Comparison of ENCODE assay signal across 1 cellular context in the genomic region with DNA sequence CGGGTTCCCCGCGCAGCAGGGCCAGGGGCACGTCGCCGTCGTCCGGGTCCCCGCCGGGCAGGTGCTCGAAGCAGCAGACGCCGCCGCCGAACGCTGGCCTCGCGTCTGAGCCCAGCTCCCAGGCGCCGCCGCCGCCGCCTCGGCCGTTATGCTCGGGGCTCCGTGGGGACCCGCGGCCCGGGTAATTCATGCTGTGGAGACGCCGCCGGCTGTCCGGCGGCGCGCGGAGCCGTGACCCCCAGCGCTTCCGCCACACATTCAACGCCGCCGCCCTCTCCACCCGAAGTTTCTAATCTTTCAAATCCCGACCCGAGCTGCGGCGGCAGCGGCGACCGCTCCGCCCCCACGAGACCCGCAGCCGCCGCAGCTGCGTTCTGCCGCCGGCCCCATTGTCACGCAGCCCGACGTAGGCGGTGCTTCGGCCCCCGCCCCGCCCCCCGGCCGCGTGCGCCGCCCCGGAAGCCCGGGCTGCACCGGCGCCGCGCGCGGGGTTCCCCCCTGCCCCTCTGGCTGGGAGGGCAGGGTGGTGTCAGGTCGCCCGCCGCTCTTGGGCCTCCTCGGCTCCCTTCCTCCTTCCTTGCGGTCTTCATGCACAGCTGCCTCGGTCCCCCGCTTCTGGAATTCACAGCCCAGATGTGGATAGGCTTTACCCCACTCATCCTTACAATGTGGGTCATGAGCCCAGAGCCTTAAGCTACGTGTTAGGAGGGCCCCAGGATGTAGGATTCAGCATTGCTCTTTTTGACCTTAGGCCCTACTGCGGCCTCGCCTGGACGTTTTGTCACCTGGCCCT.
A peak's percentile ranks its signal among the peaks of the same experiment; 100 is the strongest.
TF ChIP-seq lines count a peak whose summit lies in the region.

A gene (minus strand): TSS at position 415 of the 793 bp plus-strand sequence. CDS start 225 bp downstream, at position 190.

TF ChIP-seq in HepG2, 621 proteins besides CTCF, POLR2A, EP300 and RAD21 (continued from another document and continues in another):
- no peak for TF ChIP-seq SRSF4 (IDR thresholded peaks at IDR 0.05; ENCODE audit: low read depth, low read length, poor library complexity, severe bottlenecking)
- no peak for TF ChIP-seq ZNF564 (CRISPR knock-in tag; IDR thresholded peaks at IDR 0.05)
- TF ChIP-seq, protein P1, sequence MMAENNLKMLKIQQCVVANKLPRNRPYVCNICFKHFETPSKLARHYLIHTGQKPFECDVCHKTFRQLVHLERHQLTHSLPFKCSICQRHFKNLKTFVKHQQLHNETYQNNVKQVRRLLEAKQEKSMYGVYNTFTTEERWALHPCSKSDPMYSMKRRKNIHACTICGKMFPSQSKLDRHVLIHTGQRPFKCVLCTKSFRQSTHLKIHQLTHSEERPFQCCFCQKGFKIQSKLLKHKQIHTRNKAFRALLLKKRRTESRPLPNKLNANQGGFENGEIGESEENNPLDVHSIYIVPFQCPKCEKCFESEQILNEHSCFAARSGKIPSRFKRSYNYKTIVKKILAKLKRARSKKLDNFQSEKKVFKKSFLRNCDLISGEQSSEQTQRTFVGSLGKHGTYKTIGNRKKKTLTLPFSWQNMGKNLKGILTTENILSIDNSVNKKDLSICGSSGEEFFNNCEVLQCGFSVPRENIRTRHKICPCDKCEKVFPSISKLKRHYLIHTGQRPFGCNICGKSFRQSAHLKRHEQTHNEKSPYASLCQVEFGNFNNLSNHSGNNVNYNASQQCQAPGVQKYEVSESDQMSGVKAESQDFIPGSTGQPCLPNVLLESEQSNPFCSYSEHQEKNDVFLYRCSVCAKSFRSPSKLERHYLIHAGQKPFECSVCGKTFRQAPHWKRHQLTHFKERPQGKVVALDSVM (CRISPR knock-in tag; IDR thresholded peaks at IDR 0.05): no peak
- TF ChIP-seq GATA4 (IDR thresholded peaks at IDR 0.05; ENCODE audit: borderline replicate concordance, low read depth): no peak
- 0 out of 2 replicates have a peak, but pooled peaks have one; percentile 21 for TF ChIP-seq BHLHE40 (IDR thresholded peaks at IDR 0.05; ENCODE audit: low read length)
- TF ChIP-seq, protein P2, sequence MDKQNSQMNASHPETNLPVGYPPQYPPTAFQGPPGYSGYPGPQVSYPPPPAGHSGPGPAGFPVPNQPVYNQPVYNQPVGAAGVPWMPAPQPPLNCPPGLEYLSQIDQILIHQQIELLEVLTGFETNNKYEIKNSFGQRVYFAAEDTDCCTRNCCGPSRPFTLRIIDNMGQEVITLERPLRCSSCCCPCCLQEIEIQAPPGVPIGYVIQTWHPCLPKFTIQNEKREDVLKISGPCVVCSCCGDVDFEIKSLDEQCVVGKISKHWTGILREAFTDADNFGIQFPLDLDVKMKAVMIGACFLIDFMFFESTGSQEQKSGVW (CRISPR knock-in tag; IDR thresholded peaks at IDR 0.05; ENCODE audit: borderline replicate concordance): no peak
- TF ChIP-seq ZNF350 (CRISPR knock-in tag; IDR thresholded peaks at IDR 0.05; ENCODE audit: borderline replicate concordance, low read depth): 0 out of 2 replicates have a peak, but pooled peaks have one; percentile 34
- TF ChIP-seq SATB2 (CRISPR knock-in tag; IDR thresholded peaks at IDR 0.05): no peak
- no peak for TF ChIP-seq ZNF17 (CRISPR knock-in tag; IDR thresholded peaks at IDR 0.05)
- no peak for TF ChIP-seq RORA (CRISPR knock-in tag; IDR thresholded peaks at IDR 0.05)
- TF ChIP-seq ZBTB3 (CRISPR knock-in tag; IDR thresholded peaks at IDR 0.05; ENCODE audit: borderline replicate concordance, low read depth): no peak
- TF ChIP-seq KAT8 (CRISPR knock-in tag; IDR thresholded peaks at IDR 0.05): peak; percentile 55
- no peak for TF ChIP-seq NPAS2 (CRISPR knock-in tag; IDR thresholded peaks at IDR 0.05; ENCODE audit: borderline replicate concordance)
- no peak for TF ChIP-seq ZNF761 (CRISPR knock-in tag; conservative IDR thresholded peaks at IDR 0.05)
- peak; percentile 48; the same call in 1 of the 2 replicates for TF ChIP-seq KDM5B (CRISPR knock-in tag; IDR thresholded peaks at IDR 0.05; ENCODE audit: borderline replicate concordance)
- TF ChIP-seq, protein P3, sequence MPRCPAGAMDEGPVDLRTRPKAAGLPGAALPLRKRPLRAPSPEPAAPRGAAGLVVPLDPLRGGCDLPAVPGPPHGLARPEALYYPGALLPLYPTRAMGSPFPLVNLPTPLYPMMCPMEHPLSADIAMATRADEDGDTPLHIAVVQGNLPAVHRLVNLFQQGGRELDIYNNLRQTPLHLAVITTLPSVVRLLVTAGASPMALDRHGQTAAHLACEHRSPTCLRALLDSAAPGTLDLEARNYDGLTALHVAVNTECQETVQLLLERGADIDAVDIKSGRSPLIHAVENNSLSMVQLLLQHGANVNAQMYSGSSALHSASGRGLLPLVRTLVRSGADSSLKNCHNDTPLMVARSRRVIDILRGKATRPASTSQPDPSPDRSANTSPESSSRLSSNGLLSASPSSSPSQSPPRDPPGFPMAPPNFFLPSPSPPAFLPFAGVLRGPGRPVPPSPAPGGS (CRISPR knock-in tag; IDR thresholded peaks at IDR 0.05): no peak
- 0 out of 2 replicates have a peak, but pooled peaks have one; percentile 11 for TF ChIP-seq ZNF331 (CRISPR knock-in tag; IDR thresholded peaks at IDR 0.05)
- TF ChIP-seq SIN3A (IDR thresholded peaks at IDR 0.05; ENCODE audit: borderline replicate concordance, low read depth, low read length): peak; percentile 75; the same call in 1 of the 2 replicates
- TF ChIP-seq TBX2 (CRISPR knock-in tag; IDR thresholded peaks at IDR 0.05; ENCODE audit: borderline replicate concordance): no peak
- TF ChIP-seq RBFOX2 (IDR thresholded peaks at IDR 0.05; ENCODE audit: low read depth, low read length): peak; percentile 74
- TF ChIP-seq ZBTB7B (CRISPR knock-in tag; IDR thresholded peaks at IDR 0.05): no peak
- no peak for TF ChIP-seq NFKBIZ (CRISPR knock-in tag; IDR thresholded peaks at IDR 0.05)
- TF ChIP-seq ZBTB38 (CRISPR knock-in tag; IDR thresholded peaks at IDR 0.05): no peak
- peak; percentile 45 for TF ChIP-seq ASH2L (IDR thresholded peaks at IDR 0.05; ENCODE audit: insufficient read length, low read depth, low read length)
- TF ChIP-seq ARNT2 (CRISPR knock-in tag; IDR thresholded peaks at IDR 0.05; ENCODE audit: low read depth): 0 out of 2 replicates have a peak, but pooled peaks have one; percentile 22
- TF ChIP-seq SUZ12 (IDR thresholded peaks at IDR 0.05; ENCODE audit: low read depth, low read length): no peak
- peak; percentile 75; the same call in 1 of the 2 replicates for TF ChIP-seq ZNF446 (CRISPR knock-in tag; IDR thresholded peaks at IDR 0.05)
- TF ChIP-seq ZNF674 (CRISPR knock-in tag; IDR thresholded peaks at IDR 0.05; ENCODE audit: low read depth): no peak
- TF ChIP-seq, protein P4, sequence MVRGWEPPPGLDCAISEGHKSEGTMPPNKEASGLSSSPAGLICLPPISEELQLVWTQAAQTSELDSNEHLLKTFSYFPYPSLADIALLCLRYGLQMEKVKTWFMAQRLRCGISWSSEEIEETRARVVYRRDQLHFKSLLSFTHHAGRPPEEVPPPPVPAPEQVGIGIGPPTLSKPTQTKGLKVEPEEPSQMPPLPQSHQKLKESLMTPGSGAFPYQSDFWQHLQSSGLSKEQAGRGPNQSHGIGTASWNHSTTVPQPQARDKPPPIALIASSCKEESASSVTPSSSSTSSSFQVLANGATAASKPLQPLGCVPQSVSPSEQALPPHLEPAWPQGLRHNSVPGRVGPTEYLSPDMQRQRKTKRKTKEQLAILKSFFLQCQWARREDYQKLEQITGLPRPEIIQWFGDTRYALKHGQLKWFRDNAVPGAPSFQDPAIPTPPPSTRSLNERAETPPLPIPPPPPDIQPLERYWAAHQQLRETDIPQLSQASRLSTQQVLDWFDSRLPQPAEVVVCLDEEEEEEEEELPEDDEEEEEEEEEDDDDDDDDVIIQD (CRISPR knock-in tag; IDR thresholded peaks at IDR 0.05; ENCODE audit: low read depth): peak; percentile 24; the same call in 1 of the 2 replicates
- TF ChIP-seq RFX1 (IDR thresholded peaks at IDR 0.05): no peak
- TF ChIP-seq, protein P5, sequence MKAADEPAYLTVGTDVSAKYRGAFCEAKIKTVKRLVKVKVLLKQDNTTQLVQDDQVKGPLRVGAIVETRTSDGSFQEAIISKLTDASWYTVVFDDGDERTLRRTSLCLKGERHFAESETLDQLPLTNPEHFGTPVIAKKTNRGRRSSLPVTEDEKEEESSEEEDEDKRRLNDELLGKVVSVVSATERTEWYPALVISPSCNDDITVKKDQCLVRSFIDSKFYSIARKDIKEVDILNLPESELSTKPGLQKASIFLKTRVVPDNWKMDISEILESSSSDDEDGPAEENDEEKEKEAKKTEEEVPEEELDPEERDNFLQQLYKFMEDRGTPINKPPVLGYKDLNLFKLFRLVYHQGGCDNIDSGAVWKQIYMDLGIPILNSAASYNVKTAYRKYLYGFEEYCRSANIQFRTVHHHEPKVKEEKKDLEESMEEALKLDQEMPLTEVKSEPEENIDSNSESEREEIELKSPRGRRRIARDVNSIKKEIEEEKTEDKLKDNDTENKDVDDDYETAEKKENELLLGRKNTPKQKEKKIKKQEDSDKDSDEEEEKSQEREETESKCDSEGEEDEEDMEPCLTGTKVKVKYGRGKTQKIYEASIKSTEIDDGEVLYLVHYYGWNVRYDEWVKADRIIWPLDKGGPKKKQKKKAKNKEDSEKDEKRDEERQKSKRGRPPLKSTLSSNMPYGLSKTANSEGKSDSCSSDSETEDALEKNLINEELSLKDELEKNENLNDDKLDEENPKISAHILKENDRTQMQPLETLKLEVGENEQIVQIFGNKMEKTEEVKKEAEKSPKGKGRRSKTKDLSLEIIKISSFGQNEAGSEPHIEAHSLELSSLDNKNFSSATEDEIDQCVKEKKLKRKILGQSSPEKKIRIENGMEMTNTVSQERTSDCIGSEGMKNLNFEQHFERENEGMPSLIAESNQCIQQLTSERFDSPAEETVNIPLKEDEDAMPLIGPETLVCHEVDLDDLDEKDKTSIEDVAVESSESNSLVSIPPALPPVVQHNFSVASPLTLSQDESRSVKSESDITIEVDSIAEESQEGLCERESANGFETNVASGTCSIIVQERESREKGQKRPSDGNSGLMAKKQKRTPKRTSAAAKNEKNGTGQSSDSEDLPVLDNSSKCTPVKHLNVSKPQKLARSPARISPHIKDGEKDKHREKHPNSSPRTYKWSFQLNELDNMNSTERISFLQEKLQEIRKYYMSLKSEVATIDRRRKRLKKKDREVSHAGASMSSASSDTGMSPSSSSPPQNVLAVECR (CRISPR knock-in tag; IDR thresholded peaks at IDR 0.05; ENCODE audit: borderline replicate concordance): no peak; the same call in 1 of the 2 replicates
- TF ChIP-seq, protein P6, sequence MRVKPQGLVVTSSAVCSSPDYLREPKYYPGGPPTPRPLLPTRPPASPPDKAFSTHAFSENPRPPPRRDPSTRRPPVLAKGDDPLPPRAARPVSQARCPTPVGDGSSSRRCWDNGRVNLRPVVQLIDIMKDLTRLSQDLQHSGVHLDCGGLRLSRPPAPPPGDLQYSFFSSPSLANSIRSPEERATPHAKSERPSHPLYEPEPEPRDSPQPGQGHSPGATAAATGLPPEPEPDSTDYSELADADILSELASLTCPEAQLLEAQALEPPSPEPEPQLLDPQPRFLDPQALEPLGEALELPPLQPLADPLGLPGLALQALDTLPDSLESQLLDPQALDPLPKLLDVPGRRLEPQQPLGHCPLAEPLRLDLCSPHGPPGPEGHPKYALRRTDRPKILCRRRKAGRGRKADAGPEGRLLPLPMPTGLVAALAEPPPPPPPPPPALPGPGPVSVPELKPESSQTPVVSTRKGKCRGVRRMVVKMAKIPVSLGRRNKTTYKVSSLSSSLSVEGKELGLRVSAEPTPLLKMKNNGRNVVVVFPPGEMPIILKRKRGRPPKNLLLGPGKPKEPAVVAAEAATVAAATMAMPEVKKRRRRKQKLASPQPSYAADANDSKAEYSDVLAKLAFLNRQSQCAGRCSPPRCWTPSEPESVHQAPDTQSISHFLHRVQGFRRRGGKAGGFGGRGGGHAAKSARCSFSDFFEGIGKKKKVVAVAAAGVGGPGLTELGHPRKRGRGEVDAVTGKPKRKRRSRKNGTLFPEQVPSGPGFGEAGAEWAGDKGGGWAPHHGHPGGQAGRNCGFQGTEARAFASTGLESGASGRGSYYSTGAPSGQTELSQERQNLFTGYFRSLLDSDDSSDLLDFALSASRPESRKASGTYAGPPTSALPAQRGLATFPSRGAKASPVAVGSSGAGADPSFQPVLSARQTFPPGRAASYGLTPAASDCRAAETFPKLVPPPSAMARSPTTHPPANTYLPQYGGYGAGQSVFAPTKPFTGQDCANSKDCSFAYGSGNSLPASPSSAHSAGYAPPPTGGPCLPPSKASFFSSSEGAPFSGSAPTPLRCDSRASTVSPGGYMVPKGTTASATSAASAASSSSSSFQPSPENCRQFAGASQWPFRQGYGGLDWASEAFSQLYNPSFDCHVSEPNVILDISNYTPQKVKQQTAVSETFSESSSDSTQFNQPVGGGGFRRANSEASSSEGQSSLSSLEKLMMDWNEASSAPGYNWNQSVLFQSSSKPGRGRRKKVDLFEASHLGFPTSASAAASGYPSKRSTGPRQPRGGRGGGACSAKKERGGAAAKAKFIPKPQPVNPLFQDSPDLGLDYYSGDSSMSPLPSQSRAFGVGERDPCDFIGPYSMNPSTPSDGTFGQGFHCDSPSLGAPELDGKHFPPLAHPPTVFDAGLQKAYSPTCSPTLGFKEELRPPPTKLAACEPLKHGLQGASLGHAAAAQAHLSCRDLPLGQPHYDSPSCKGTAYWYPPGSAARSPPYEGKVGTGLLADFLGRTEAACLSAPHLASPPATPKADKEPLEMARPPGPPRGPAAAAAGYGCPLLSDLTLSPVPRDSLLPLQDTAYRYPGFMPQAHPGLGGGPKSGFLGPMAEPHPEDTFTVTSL (CRISPR knock-in tag; IDR thresholded peaks at IDR 0.05; ENCODE audit: borderline replicate concordance): no peak
- no peak for TF ChIP-seq TCF12 (IDR thresholded peaks at IDR 0.05)
- TF ChIP-seq TCF12 (CRISPR knock-in tag; IDR thresholded peaks at IDR 0.05): 0 out of 2 replicates have a peak, but pooled peaks have one; percentile 23
- TF ChIP-seq ZNF83 (CRISPR knock-in tag; IDR thresholded peaks at IDR 0.05; ENCODE audit: borderline replicate concordance): no peak
- no peak for TF ChIP-seq SNAPC2 (CRISPR knock-in tag; IDR thresholded peaks at IDR 0.05)
- TF ChIP-seq, protein P7, sequence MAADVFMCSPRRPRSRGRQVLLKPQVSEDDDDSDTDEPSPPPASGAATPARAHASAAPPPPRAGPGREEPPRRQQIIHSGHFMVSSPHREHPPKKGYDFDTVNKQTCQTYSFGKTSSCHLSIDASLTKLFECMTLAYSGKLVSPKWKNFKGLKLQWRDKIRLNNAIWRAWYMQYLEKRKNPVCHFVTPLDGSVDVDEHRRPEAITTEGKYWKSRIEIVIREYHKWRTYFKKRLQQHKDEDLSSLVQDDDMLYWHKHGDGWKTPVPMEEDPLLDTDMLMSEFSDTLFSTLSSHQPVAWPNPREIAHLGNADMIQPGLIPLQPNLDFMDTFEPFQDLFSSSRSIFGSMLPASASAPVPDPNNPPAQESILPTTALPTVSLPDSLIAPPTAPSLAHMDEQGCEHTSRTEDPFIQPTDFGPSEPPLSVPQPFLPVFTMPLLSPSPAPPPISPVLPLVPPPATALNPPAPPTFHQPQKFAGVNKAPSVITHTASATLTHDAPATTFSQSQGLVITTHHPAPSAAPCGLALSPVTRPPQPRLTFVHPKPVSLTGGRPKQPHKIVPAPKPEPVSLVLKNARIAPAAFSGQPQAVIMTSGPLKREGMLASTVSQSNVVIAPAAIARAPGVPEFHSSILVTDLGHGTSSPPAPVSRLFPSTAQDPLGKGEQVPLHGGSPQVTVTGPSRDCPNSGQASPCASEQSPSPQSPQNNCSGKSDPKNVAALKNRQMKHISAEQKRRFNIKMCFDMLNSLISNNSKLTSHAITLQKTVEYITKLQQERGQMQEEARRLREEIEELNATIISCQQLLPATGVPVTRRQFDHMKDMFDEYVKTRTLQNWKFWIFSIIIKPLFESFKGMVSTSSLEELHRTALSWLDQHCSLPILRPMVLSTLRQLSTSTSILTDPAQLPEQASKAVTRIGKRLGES (CRISPR knock-in tag; IDR thresholded peaks at IDR 0.05; ENCODE audit: borderline replicate concordance): no peak
- no peak for TF ChIP-seq RBAK (CRISPR knock-in tag; IDR thresholded peaks at IDR 0.05)
- peak; percentile 32; the same call in 1 of the 2 replicates for TF ChIP-seq ELF1 (CRISPR knock-in tag; IDR thresholded peaks at IDR 0.05)
- no peak for TF ChIP-seq ZNF282 (IDR thresholded peaks at IDR 0.05; ENCODE audit: partially characterized antibody)
- peak; percentile 44; the same call in 1 of the 2 replicates for TF ChIP-seq YEATS2 (CRISPR knock-in tag; IDR thresholded peaks at IDR 0.05; ENCODE audit: borderline replicate concordance)
